ENCODE assay signal across 2 cellular contexts in genomic region chr1:164608651-164609057, GRCh38.
TF ChIP-seq lines count a peak whose summit lies in the region.

No MANE protein-coding gene starts in this region.

TF ChIP-seq in A549, 52 proteins besides CTCF, POLR2A, EP300 and RAD21:
- no peak for TF ChIP-seq HMGXB4 (CRISPR knock-in tag; IDR thresholded peaks at IDR 0.05; ENCODE audit: borderline replicate concordance)
- TF ChIP-seq KDM5A (IDR thresholded peaks at IDR 0.05) = no peak
- TF ChIP-seq PBX3 (IDR thresholded peaks at IDR 0.05) = no peak
- TF ChIP-seq HEYL (CRISPR knock-in tag; IDR thresholded peaks at IDR 0.05) = no peak
- no peak for TF ChIP-seq POLR2AphosphoS2 (conservative IDR thresholded peaks at IDR 0.05; ENCODE audit: low read length)
- no peak for TF ChIP-seq RARB (CRISPR knock-in tag; IDR thresholded peaks at IDR 0.05)
- no peak for TF ChIP-seq MAFK (IDR thresholded peaks at IDR 0.05; ENCODE audit: partially characterized antibody)
- TF ChIP-seq HES2 (IDR thresholded peaks at IDR 0.05) = no peak
- TF ChIP-seq NR3C1 (IDR thresholded peaks at IDR 0.05) = no peak
- TF ChIP-seq SREBF2 (IDR thresholded peaks at IDR 0.05) = no peak
- TF ChIP-seq PHF8 (IDR thresholded peaks at IDR 0.05; ENCODE audit: borderline replicate concordance, low read depth) = no peak

TF ChIP-seq in IMR-90, 13 proteins besides CTCF, POLR2A, EP300 and RAD21 (continued from another document):
- TF ChIP-seq RFX5 (IDR thresholded peaks at IDR 0.05; ENCODE audit: low read depth, low read length) = no peak
- no peak for TF ChIP-seq SMC3 (IDR thresholded peaks at IDR 0.05; ENCODE audit: low read depth, low read length)
- TF ChIP-seq FOS (IDR thresholded peaks at IDR 0.05; ENCODE audit: low read depth, low read length) = no peak
- TF ChIP-seq CHD1 (IDR thresholded peaks at IDR 0.05; ENCODE audit: low read depth, low read length) = no peak
- no peak for TF ChIP-seq USF2 (IDR thresholded peaks at IDR 0.05; ENCODE audit: low read depth, low read length)
- no peak for TF ChIP-seq MAZ (IDR thresholded peaks at IDR 0.05; ENCODE audit: borderline replicate concordance, low read depth, low read length)
- no peak for TF ChIP-seq CEBPB (IDR thresholded peaks at IDR 0.05; ENCODE audit: low read depth, low read length)
- TF ChIP-seq NFE2L2 (IDR thresholded peaks at IDR 0.05; ENCODE audit: low read depth, low read length) = no peak
- no peak for TF ChIP-seq MAFK (IDR thresholded peaks at IDR 0.05; ENCODE audit: low read depth, low read length)
- no peak for TF ChIP-seq RCOR1 (IDR thresholded peaks at IDR 0.05; ENCODE audit: insufficient replicate concordance, low read length)
TF ChIP-seq in IMR-90: peak in this region for 0.
